In the genomic region with DNA sequence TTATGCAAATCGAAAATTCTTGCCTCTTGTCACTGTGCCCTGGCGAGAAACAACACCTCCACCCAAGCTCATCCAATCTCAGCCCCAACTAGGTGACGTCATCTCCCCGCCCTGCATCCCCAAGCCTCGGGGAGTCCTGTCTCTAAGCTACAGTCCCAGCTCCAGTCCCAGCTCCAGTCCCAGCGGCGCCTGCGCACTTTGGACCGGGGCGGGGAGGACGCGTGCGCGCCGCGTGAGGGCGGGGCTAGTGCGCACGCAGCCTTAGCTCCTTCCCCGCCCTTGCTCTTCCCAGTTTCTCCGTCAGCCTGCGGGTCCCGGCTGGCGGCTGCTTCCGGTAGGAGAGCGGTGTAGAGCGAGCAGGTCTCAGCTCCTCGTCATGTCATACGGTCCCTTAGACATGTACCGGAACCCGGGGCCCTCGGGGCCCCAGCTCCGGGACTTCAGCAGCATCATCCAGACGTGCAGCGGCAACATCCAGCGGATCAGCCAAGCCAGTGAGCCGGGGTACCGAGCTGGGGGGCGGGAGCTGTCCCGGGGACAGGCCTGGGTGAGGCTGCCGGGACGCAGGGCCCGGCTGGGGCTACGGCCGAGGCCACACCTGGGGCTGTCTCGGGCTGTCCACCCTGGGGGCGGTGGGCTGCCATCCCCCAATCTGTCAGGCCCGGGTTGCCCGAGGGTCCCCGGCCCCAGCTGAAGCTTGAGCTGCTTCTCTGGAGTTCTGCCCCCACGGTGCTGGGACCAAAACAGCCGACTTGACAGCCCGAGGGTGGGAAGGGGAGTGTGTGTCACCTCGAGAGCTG, we compare ENCODE assay signal across 8 cellular contexts. TPM values are rescaled to one million over a fixed set of nuclear protein-coding genes. Genes with fewer than 3 reads are reported as not detected.
DNase-seq lines count a peak whose midpoint lies in the region; ATAC-seq and TF ChIP-seq lines count a peak whose summit lies in the region.

Gene STX12 (plus strand): TSS at position 288 of the 800 bp plus-strand sequence. CDS start 89 bp downstream, at position 377.

- ATAC-seq in CD8-positive, alpha-beta T cell = peak; percentile 91
- peak; percentile 90 for ATAC-seq in GM19467 (IDR thresholded peaks at IDR 0.05; ENCODE audit: unreplicated experiment)
- peak; percentile 99 for ATAC-seq in lower lobe of right lung

- H3K4me1 Mint-ChIP-seq in CD8-positive, alpha-beta T cell (ENCODE audit: low read depth) = peaks cover 37% of the 10 kb centered on the region

- intact Hi-C loops in CD8-positive, alpha-beta T cell (cut with DNase I, micrococcal nuclease) = loop anchor here (1.0 to 5.0 kb wide), 8 partner anchors 48 to 964 kb away; partner anchors contain the start of genes FAM76A (in 2 of the 2), IFI6 (in 2 of the 2), PPP1R8 (in 2 of the 2) and EYA3 (in 1 of the 2)
- intact Hi-C loops in lower lobe of right lung (cut with DNase I) = no loop called here

- H3K4me1 ChIP-seq in CD8-positive, alpha-beta T cell (ENCODE audit: insufficient read depth, low read length) = peaks cover 16% of the 10 kb centered on the region
- H3K4me1 ChIP-seq in ectodermal cell (ENCODE audit: control insufficient read depth, insufficient read depth, low read length) (peaks cover 4% of the 10 kb centered on the region), lower lobe of right lung (peaks cover 44% of the 10 kb centered on the region)

- H3K27me3 Mint-ChIP-seq in CD8-positive, alpha-beta T cell (ENCODE audit: low read depth) = no peaks in the 10 kb centered on the region

- whole genome bisulfite sequencing in ectodermal cell, 2 experiments = 0% methylated on average over 54 of the region's 54 CpGs

- H3K27me3 ChIP-seq in CD8-positive, alpha-beta T cell (ENCODE audit: insufficient read depth, low read length) = no peaks in the 10 kb centered on the region
- H3K27me3 ChIP-seq in ectodermal cell (ENCODE audit: control insufficient read depth, insufficient read depth, low read length, poor library complexity, severe bottlenecking) (no peaks in the 10 kb centered on the region), lower lobe of right lung (ENCODE audit: low read depth) (no peaks in the 10 kb centered on the region)

- POLR2A ChIA-PET in CD8-positive, alpha-beta T cell (lab: Charles Lee) = interaction anchor here (0.6 to 1.7 kb wide), 14 partner anchors 9 to 1409 kb away, joined by 3 to 14 read pairs (median 4); partner anchors contain the start of genes FAM76A, IFI6, PPP1R8 and SRSF4

- peak within 1 kb of the TSS; percentile 91 for H3K4me3 Mint-ChIP-seq in CD8-positive, alpha-beta T cell

- H3K9me3 ChIP-seq in CD8-positive, alpha-beta T cell (ENCODE audit: low read length) = no peaks in the 10 kb centered on the region
- H3K9me3 ChIP-seq in ectodermal cell (ENCODE audit: control insufficient read depth, low read length) (no peaks in the 10 kb centered on the region), lower lobe of right lung (no peaks in the 10 kb centered on the region)

- peaks cover 10% of the 10 kb centered on the region for H3K36me3 Mint-ChIP-seq in CD8-positive, alpha-beta T cell

- H3K27ac Mint-ChIP-seq in CD8-positive, alpha-beta T cell = peak within 1 kb of the TSS; percentile 98

- CTCF ChIA-PET in CD8-positive, alpha-beta T cell (lab: Charles Lee) = interaction anchor here (0.6 to 1.2 kb wide), 3 partner anchors 13 to 104 kb away, joined by 3 to 5 read pairs (median 3); no protein-coding TSS in a partner anchor

- H3K4me3 ChIP-seq in CD8-positive, alpha-beta T cell (ENCODE audit: low read depth, low read length) = peak within 1 kb of the TSS; percentile 94
- peak within 1 kb of the TSS; percentile 84 for H3K4me3 ChIP-seq in ectodermal cell (ENCODE audit: insufficient read depth, low read depth, low read length)
- H3K4me3 ChIP-seq in lower lobe of right lung = peak within 1 kb of the TSS; percentile 95

- no peak for TF ChIP-seq CTCF in CD8-positive, alpha-beta T cell (IDR thresholded peaks at IDR 0.05)
- TF ChIP-seq CTCF in lower lobe of right lung (IDR thresholded peaks at IDR 0.05) = no peak

- H3K36me3 ChIP-seq in CD8-positive, alpha-beta T cell (ENCODE audit: insufficient read depth, low read length) = no peaks in the 10 kb centered on the region
- no peaks in the 10 kb centered on the region for H3K36me3 ChIP-seq in ectodermal cell (ENCODE audit: control insufficient read depth, insufficient read depth, low read length)
- peaks cover 10% of the 10 kb centered on the region for H3K36me3 ChIP-seq in lower lobe of right lung

- DNase-seq in CD8-positive, alpha-beta T cell = peak; percentile 96 to 99 (median 98)
- DNase-seq in HS-27A (ENCODE audit: low read depth) (peak; percentile 99), NK-92 (lab: John Stamatoyannopoulos, UW; ENCODE audit: unreplicated experiment) (peak; percentile 95), lower lobe of right lung (peak; percentile 98)
- DNase-seq in activated CD8-positive, alpha-beta memory T cell treated with anti-CD3 and anti-CD28 coated beads for 1 hour (ENCODE audit: extremely low read depth in 1 of 2, low read depth in 1 of 2) = peak; percentile 95 to 99
- DNase-seq in stimulated activated CD4-positive, alpha-beta T cell treated with anti-CD3 and anti-CD28 coated beads, TNF-alpha, amount 100 ng/mL, for 24 hours (ENCODE audit: low read depth in 3 of 3) = peak; percentile 97 to 99 (median 98)

- peak within 1 kb of the TSS; percentile 76 for H3K27ac ChIP-seq in CD8-positive, alpha-beta T cell (ENCODE audit: low read depth, low read length)
- H3K27ac ChIP-seq in ectodermal cell (ENCODE audit: insufficient read depth, low read depth, low read length, poor library complexity, severe bottlenecking) = peak within 1 kb of the TSS; percentile 53
- peak within 1 kb of the TSS; percentile 98 for H3K27ac ChIP-seq in lower lobe of right lung

- H3K9me3 Mint-ChIP-seq in CD8-positive, alpha-beta T cell = no peaks in the 10 kb centered on the region

RNA-seq across cellular contexts. Expression of gene STX12, which starts in this region (rescaled TPM):
- 10 to 100 TPM; 21.0 to 26.0 TPM for total RNA-seq in CD8-positive, alpha-beta T cell
- 18.9 TPM for polyA plus RNA-seq in ectodermal cell (2013, experiment 1 of 4)
- polyA plus RNA-seq in ectodermal cell (2013, experiment 2 of 4) = 21.3 TPM
- 18.8 TPM for polyA plus RNA-seq in ectodermal cell (2013, experiment 3 of 4)
- polyA plus RNA-seq in ectodermal cell (2013, experiment 4 of 4) = 20.9 TPM
- 91.0 TPM for total RNA-seq in lower lobe of right lung

Comparison
In these comparisons a context has a peak if more than half of its experiments do, and no peak if none do; other contexts are left out.
1. Peak in every context shown above with its lines: DNase-seq, ATAC-seq, H3K4me3 ChIP-seq and H3K27ac ChIP-seq.